8 cellular contexts compared by ENCODE assay signal in the genomic region with DNA sequence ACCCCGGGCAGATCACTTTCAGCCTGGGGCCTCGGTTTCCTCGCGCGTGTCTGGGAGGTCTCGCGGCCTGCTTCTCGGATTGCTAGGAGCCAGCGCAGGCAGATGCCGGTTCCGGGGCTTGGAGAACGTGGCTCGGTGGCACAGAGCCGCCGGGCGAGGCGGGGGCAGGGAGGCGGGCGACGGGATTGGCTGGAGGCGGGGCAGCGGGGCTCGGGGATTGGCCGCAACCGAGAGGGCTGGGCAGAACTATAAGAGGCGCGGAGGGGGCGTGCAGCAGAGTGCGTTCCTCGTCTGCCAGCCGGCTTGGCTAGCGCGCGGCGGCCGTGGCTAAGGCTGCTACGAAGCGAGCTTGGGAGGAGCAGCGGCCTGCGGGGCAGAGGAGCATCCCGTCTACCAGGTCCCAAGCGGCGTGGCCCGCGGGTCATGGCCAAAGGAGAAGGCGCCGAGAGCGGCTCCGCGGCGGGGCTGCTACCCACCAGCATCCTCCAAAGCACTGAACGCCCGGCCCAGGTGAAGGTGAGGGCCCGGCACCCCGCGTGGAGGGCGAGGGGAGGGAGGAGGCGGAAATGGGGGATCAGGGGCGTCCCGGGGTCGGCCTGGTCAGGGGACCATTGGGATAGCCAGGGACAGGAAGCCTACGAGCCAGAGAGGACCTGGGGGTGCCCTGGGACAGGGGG. TPM values are rescaled to one million over a fixed set of nuclear protein-coding genes. Genes with fewer than 3 reads are reported as not detected.
DNase-seq lines count a peak whose midpoint lies in the region; ATAC-seq and TF ChIP-seq lines count a peak whose summit lies in the region.

MFSD2A (plus strand) TSS at position 276 of the 677 bp plus-strand sequence; CDS start at position 424, 148 bp downstream.

- H3K27me3 ChIP-seq in BE2C: no peaks in the 10 kb centered on the region

- no peak for TF ChIP-seq CTCF in BE2C (IDR thresholded peaks at IDR 0.05; ENCODE audit: low read depth, low read length)

- no peaks in the 10 kb centered on the region for H3K9me3 ChIP-seq in BE2C

- peak; percentile 92 for DNase-seq in BE2C
- peak; percentile 94 for DNase-seq in HPDE6-E6E7 (ENCODE audit: extremely low spot score)
- DNase-seq in NOMO-1 treated with DMSO at 0.1 percent for 48 hours (lab: John Stamatoyannopoulos, UW; ENCODE audit: unreplicated experiment): peak; percentile 92
- peak; percentile 93 for DNase-seq in activated CD8-positive, alpha-beta memory T cell treated with anti-CD3 and anti-CD28 coated beads, Interleukin-2, amount 50 U/mL, for 4 hours
- peak; percentile 83 for DNase-seq in epidermal melanocyte (ENCODE audit: insufficient read length, low spot score)
- DNase-seq in midbrain (lab: John Stamatoyannopoulos, UW): peak; percentile 87
- peak; percentile 89 to 91 for DNase-seq in stimulated activated CD8-positive, alpha-beta memory T cell treated with anti-CD3 and anti-CD28 coated beads, Interleukin-15, amount 100 ng/mL, for 48 hours (ENCODE audit: low read depth in 2 of 2)

- no peaks in the 10 kb centered on the region for H3K4me1 ChIP-seq in BE2C

- peak; percentile 81 for ATAC-seq in GM19395 (IDR thresholded peaks at IDR 0.05; ENCODE audit: unreplicated experiment)

- H3K4me3 ChIP-seq in BE2C (ENCODE audit: low read depth, low read length): peak within 1 kb of the TSS; percentile 63

- no peaks in the 10 kb centered on the region for H3K36me3 ChIP-seq in BE2C

RNA-seq across cellular contexts. Expression of gene MFSD2A, which starts in this region (rescaled TPM):
- polyA plus RNA-seq in BE2C (2012; ENCODE audit: insufficient read depth, insufficient read length, low read depth): 3.7 TPM

Comparison
In these comparisons a context has a peak if more than half of its experiments do, and no peak if none do; other contexts are left out.
1. Peak in every context shown above with its lines: DNase-seq, ATAC-seq and H3K4me3 ChIP-seq.